In genomic region chr17:62901544-62901943, GRCh38 we compare ENCODE assay signal across 30 cellular contexts.
"Had no signal": no experiment of that assay in that cellular context is flagged by ENCODE, and none has a peak within 500 bp of the region (broad histone marks: within the 10 kb centered on the region; RNA-seq: fewer than 3 reads in every experiment).

No MANE protein-coding gene starts in this region.

- H3K4me2 ChIP-seq: KMS-11 had no signal

- H3K36me3 ChIP-seq: MG63 had no signal

- H3K9ac ChIP-seq: KMS-11 had no signal

- H3K27ac ChIP-seq: KMS-11 had no signal

- H3K9me3 ChIP-seq: MG63 had no signal

- H3K4me3 ChIP-seq: MG63 had no signal

- DNase-seq: Kasumi-1, MG63, MM.1S, MV-4-11, NCI-H1048, NCI-H1092, NCI-H1092 treated with DMSO at 0.1 percent for 48 hours, NCI-H1105, NCI-H1105 treated with DMSO at 0.1 percent for 48 hours, NCI-H1417 treated with DMSO at 0.1 percent for 48 hours, NCI-H1436, NCI-H1436 treated with DMSO at 0.1 percent for 48 hours, NCI-H146, NCI-H1694, NCI-H1694 treated with DMSO at 0.1 percent for 48 hours, NCI-H187, NCI-H187 treated with DMSO at 0.1 percent for 48 hours, NCI-H1930, NCI-H2029, NCI-H2029 treated with DMSO at 0.1 percent for 48 hours, NCI-H2081 treated with DMSO at 0.1 percent for 48 hours, NCI-H2107, NCI-H2171, NCI-H2171 treated with DMSO at 0.1 percent for 48 hours, NCI-H2227 treated with DMSO at 0.1 percent for 48 hours, NCI-H226, NCI-H345, NCI-H446, NCI-H446 treated with DMSO at 0.1 percent for 48 hours had no signal

- H3K27me3 ChIP-seq: MG63 had no signal
